In the genomic region with DNA sequence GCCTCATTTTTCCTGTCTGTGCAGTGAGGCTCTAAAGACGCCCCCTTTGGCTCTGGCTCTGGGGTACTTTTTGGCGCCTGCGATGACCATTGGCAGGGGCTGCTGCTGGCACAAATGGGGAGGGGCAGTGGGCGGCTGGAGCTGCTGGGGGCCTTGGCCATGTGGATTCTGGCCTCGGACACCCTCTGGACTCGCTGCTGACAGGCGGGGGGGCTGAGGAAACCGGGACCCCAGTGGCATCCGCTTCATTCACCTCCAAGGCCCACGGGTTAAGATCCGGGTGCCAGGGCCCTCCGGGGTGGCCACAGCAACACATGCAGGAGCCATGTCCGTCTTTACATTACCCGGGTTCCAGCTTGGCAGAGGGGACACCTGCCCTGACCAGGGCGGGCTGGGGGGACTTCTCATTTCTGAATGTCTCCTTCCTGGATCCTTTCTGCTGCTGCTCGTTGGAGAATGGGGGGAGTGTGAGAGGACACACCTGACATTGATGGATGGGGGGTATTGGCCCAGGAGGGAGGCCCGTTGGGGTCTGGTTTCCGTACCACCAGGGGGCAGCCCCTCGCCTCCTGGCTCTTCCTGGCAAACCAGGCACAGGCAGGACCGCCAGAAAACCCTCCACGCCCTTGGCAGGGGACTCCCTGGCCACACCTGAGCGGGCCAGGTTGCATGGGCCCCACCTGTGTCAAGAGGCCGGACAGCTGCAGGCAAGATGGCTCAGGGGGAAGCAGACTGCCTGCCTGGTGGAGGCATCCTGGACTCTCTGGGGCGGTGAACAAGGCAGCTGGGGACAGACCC, we compare ENCODE assay signal across 10 cellular contexts. TPM values are rescaled to one million over a fixed set of nuclear protein-coding genes. Genes with fewer than 3 reads are reported as not detected.
DNase-seq lines count a peak whose midpoint lies in the region; ATAC-seq and TF ChIP-seq lines count a peak whose summit lies in the region.
"Had no signal": no experiment of that assay in that cellular context is flagged by ENCODE, and none has a peak within 500 bp of the region (broad histone marks: within the 10 kb centered on the region; RNA-seq: fewer than 3 reads in every experiment).

No MANE protein-coding gene starts in this region.

- H3K9ac ChIP-seq in BLaER1, result no peak overlapping the region

- H3K4me1 Mint-ChIP-seq in stimulated activated memory B cell treated with anti-CD40 and anti-IgM and Interleukin-4, amounts not matched to agents 10 μg/mL and 1 μg/mL and 100 μg/mL, for 72 hours, result peaks cover 27% of the 10 kb centered on the region

- H3K9me3 ChIP-seq in BLaER1, result peaks cover 2% of the 10 kb centered on the region; the same call in 1 of the 2 replicates
- no peaks in the 10 kb centered on the region for H3K9me3 ChIP-seq in WERI-Rb-1 (ENCODE audit: severe bottlenecking)

- peaks cover 95% of the 10 kb centered on the region for H3K4me1 ChIP-seq in BLaER1

- no peak overlapping the region for H3K27ac Mint-ChIP-seq in stimulated activated memory B cell treated with anti-CD40 and anti-IgM and Interleukin-4, amounts not matched to agents 10 μg/mL and 1 μg/mL and 100 μg/mL, for 72 hours
- H3K27ac Mint-ChIP-seq: activated CD4-positive, alpha-beta memory T cell treated with anti-CD3 and anti-CD28 coated beads for 36 hours had no signal

- H3K4me2 ChIP-seq in BLaER1, result peak overlapping the region; percentile 70; the same call in 1 of the 2 replicates

- H3K36me3 ChIP-seq in BLaER1 (peaks cover 89% of the 10 kb centered on the region), WERI-Rb-1 (peaks cover 49% of the 10 kb centered on the region)

- peaks cover 100% of the 10 kb centered on the region for H4K20me1 ChIP-seq in BLaER1

- no peaks in the 10 kb centered on the region for H3K27me3 ChIP-seq in BLaER1
- no peaks in the 10 kb centered on the region for H3K27me3 ChIP-seq in WERI-Rb-1 (ENCODE audit: insufficient read depth, low read depth, severe bottlenecking)

- H3K36me3 Mint-ChIP-seq in stimulated activated memory B cell treated with anti-CD40 and anti-IgM and Interleukin-4, amounts not matched to agents 10 μg/mL and 1 μg/mL and 100 μg/mL, for 72 hours, result peaks cover 4% of the 10 kb centered on the region
- H3K36me3 Mint-ChIP-seq: activated CD4-positive, alpha-beta memory T cell treated with anti-CD3 and anti-CD28 coated beads for 36 hours had no signal

- DNase-seq in WERI-Rb-1 (no peak), iPS-NIHi11 (ENCODE audit: low spot score) (peak; percentile 74), NCI-H1105 treated with DMSO at 0.1 percent for 48 hours (lab: John Stamatoyannopoulos, UW) (no peak), ureter (ENCODE audit: low spot score) (no peak), DMS79 (lab: John Stamatoyannopoulos, UW) (no peak)
- DNase-seq: activated CD4-positive, alpha-beta memory T cell treated with anti-CD3 and anti-CD28 coated beads for 36 hours; T-helper 2 cell had no signal

- H3K27ac ChIP-seq in BLaER1 (no peak overlapping the region), WERI-Rb-1 (no peak overlapping the region)

- H3K9me3 Mint-ChIP-seq in stimulated activated memory B cell treated with anti-CD40 and anti-IgM and Interleukin-4, amounts not matched to agents 10 μg/mL and 1 μg/mL and 100 μg/mL, for 72 hours, result no peaks in the 10 kb centered on the region

- no peaks in the 10 kb centered on the region for H3K27me3 Mint-ChIP-seq in stimulated activated memory B cell treated with anti-CD40 and anti-IgM and Interleukin-4, amounts not matched to agents 10 μg/mL and 1 μg/mL and 100 μg/mL, for 72 hours
- H3K27me3 Mint-ChIP-seq: activated CD4-positive, alpha-beta memory T cell treated with anti-CD3 and anti-CD28 coated beads for 36 hours had no signal

- no peak overlapping the region for H3K4me3 ChIP-seq in BLaER1
- H3K4me3 ChIP-seq in WERI-Rb-1 (ENCODE audit: low read depth, low read length), result no peak overlapping the region

- TF ChIP-seq CTCF in GM12873 (IDR thresholded peaks at IDR 0.05; ENCODE audit: insufficient read depth, low read depth, low read length, missing control alignments) (peak; percentile 4), WERI-Rb-1 (IDR thresholded peaks at IDR 0.05; ENCODE audit: low read depth, low read length) (peak; percentile 36)

- no peak overlapping the region for H3K4me3 Mint-ChIP-seq in stimulated activated memory B cell treated with anti-CD40 and anti-IgM and Interleukin-4, amounts not matched to agents 10 μg/mL and 1 μg/mL and 100 μg/mL, for 72 hours
- H3K4me3 Mint-ChIP-seq: activated CD4-positive, alpha-beta memory T cell treated with anti-CD3 and anti-CD28 coated beads for 36 hours had no signal

- ATAC-seq in stimulated activated memory B cell treated with anti-CD40 and anti-IgM and Interleukin-4, amounts not matched to agents 10 μg/mL and 1 μg/mL and 100 μg/mL, for 72 hours, result no peak

RNA-seq across cellular contexts. Expression of a gene that starts 21.8 kb away (rescaled TPM):
- total RNA-seq in ureter, result 49.8 TPM

RNA-seq across cellular contexts. Expression of a gene that starts 53.8 kb away (rescaled TPM):
- 2.6 TPM for total RNA-seq in ureter
